In genomic region chr7:122468050-122468449, GRCh38 we compare ENCODE assay signal across 25 cellular contexts.
"Had no signal": no experiment of that assay in that cellular context is flagged by ENCODE, and none has a peak within 500 bp of the region (broad histone marks: within the 10 kb centered on the region; RNA-seq: fewer than 3 reads in every experiment).

No MANE protein-coding gene starts in this region.

- H3K36me3 ChIP-seq: brain microvascular endothelial cell had no signal

- H3K27me3 Mint-ChIP-seq: activated CD4-positive, alpha-beta T cell treated with anti-CD3 and anti-CD28 coated beads, Interleukin-2, amount 10 ng/mL, durations not matched to agents 7 days and 5 days; activated CD8-positive, alpha-beta T cell treated with anti-CD3 and anti-CD28 coated beads for 36 hours; activated naive CD8-positive, alpha-beta T cell; activated T-helper 17 cell treated with anti-CD3 and anti-CD28 coated beads, Interleukin-2, amount 50 U/mL, for 72 hours; central memory CD8-positive, alpha-beta T cell; dendritic cell treated with granulocyte-macrophage colony-stimulating factor and Interleukin-4, amounts not matched to agents 40 ng/mL and 50 ng/mL, for 4 days had no signal

- H3K27ac ChIP-seq: brain microvascular endothelial cell, coronary artery, dorsolateral prefrontal cortex had no signal

- H3K4me1 Mint-ChIP-seq: activated CD4-positive, alpha-beta T cell treated with anti-CD3 and anti-CD28 coated beads, Interleukin-2, amount 10 ng/mL, durations not matched to agents 7 days and 5 days; activated T-helper 17 cell treated with anti-CD3 and anti-CD28 coated beads, Interleukin-2, amount 50 U/mL, for 72 hours; central memory CD8-positive, alpha-beta T cell; endodermal cell had no signal

- H3K4me3 Mint-ChIP-seq: activated CD4-positive, alpha-beta T cell treated with anti-CD3 and anti-CD28 coated beads, Interleukin-2, amount 10 ng/mL, durations not matched to agents 7 days and 5 days; activated CD8-positive, alpha-beta T cell treated with anti-CD3 and anti-CD28 coated beads for 36 hours; activated naive CD8-positive, alpha-beta T cell; activated T-cell treated with anti-CD3 and anti-CD28 coated beads, Interleukin-2, amount 50 U/mL, for 4 hours; activated T-helper 17 cell treated with anti-CD3 and anti-CD28 coated beads, Interleukin-2, amount 50 U/mL, for 72 hours; central memory CD8-positive, alpha-beta T cell; dendritic cell treated with granulocyte-macrophage colony-stimulating factor and Interleukin-4, amounts not matched to agents 40 ng/mL and 50 ng/mL, for 4 days; endodermal cell had no signal

- H3K27me3 ChIP-seq: brain microvascular endothelial cell, dorsolateral prefrontal cortex had no signal

- ATAC-seq: activated CD8-positive, alpha-beta T cell treated with anti-CD3 and anti-CD28 coated beads for 36 hours; activated T-cell treated with anti-CD3 and anti-CD28 coated beads, Interleukin-2, amount 50 U/mL, for 4 hours; activated T-helper 17 cell treated with anti-CD3 and anti-CD28 coated beads, Interleukin-2, amount 50 U/mL, for 72 hours; esophagus mucosa had no signal

- H3K36me3 Mint-ChIP-seq: activated naive CD8-positive, alpha-beta T cell had no signal

- H3K9me3 Mint-ChIP-seq: activated CD4-positive, alpha-beta T cell treated with anti-CD3 and anti-CD28 coated beads, Interleukin-2, amount 10 ng/mL, durations not matched to agents 7 days and 5 days; dendritic cell treated with granulocyte-macrophage colony-stimulating factor and Interleukin-4, amounts not matched to agents 40 ng/mL and 50 ng/mL, for 4 days; endodermal cell had no signal

- DNase-seq: activated CD4-positive, alpha-beta T cell treated with anti-CD3 and anti-CD28 coated beads for 1 hour; activated CD4-positive, alpha-beta T cell treated with anti-CD3 and anti-CD28 coated beads for 4 hours; activated CD4-positive, alpha-beta T cell treated with anti-CD3 and anti-CD28 coated beads, Interleukin-2, amount 10 ng/mL, durations not matched to agents 7 days and 5 days; activated CD4-positive, alpha-beta T cell treated with anti-CD3 and anti-CD28 coated beads, Interleukin-2, amount 50 U/mL, for 4 hours; activated CD8-positive, alpha-beta memory T cell treated with anti-CD3 and anti-CD28 coated beads for 24 hours; activated CD8-positive, alpha-beta T cell treated with anti-CD3 and anti-CD28 coated beads for 36 hours; activated effector memory CD4-positive, alpha-beta T cell treated with Interleukin-2 at 50 U/mL for 16 hours; activated gamma-delta T cell treated with Interleukin-2 at 50 U/mL for 16 hours; activated naive CD4-positive, alpha-beta T cell treated with anti-CD3 and anti-CD28 coated beads, Interleukin-2, amount 50 U/mL, for 16 hours; activated naive CD4-positive, alpha-beta T cell treated with Interleukin-2 at 50 U/mL for 16 hours; activated T-cell treated with anti-CD3 and anti-CD28 coated beads, Interleukin-2, amount 50 U/mL, for 4 hours; amniotic stem cell; anterior cingulate cortex; brain microvascular endothelial cell; dorsolateral prefrontal cortex; effector memory CD4-positive, alpha-beta T cell; endodermal cell; foreskin fibroblast; T-helper 2 cell had no signal

- H3K4me3 ChIP-seq: coronary artery, dorsolateral prefrontal cortex had no signal

- H3K27ac Mint-ChIP-seq: activated CD4-positive, alpha-beta T cell treated with anti-CD3 and anti-CD28 coated beads, Interleukin-2, amount 10 ng/mL, durations not matched to agents 7 days and 5 days; activated CD8-positive, alpha-beta T cell treated with anti-CD3 and anti-CD28 coated beads for 36 hours; activated naive CD8-positive, alpha-beta T cell; activated T-helper 17 cell treated with anti-CD3 and anti-CD28 coated beads, Interleukin-2, amount 50 U/mL, for 72 hours; dendritic cell treated with granulocyte-macrophage colony-stimulating factor and Interleukin-4, amounts not matched to agents 40 ng/mL and 50 ng/mL, for 4 days; endodermal cell had no signal
